In the genomic region with DNA sequence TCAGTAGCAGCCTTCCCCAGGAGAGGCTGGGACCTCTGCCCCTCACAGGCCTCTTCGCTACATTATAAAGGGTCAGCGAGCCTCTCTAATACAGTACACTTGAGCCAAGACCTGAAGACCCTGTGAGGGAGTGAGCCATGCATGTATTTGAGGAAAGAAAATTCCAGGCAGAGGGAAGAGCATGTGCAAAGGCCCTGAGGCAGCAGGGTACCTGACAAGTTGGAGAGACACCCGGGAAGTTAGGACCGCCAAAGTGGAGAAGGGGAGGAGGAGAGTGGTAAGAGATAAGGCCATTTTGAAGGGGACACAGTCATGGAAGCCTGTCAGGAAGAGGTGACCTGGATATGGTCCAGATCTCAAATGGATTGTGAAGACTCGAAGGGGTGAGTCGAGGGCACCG, we compare ENCODE assay signal across 2 cellular contexts.
TF ChIP-seq lines count a peak whose summit lies in the region.

No MANE protein-coding gene starts in this region.

TF ChIP-seq in HEK293, 187 proteins besides CTCF, POLR2A, EP300 and RAD21:
- TF ChIP-seq, protein P1, sequence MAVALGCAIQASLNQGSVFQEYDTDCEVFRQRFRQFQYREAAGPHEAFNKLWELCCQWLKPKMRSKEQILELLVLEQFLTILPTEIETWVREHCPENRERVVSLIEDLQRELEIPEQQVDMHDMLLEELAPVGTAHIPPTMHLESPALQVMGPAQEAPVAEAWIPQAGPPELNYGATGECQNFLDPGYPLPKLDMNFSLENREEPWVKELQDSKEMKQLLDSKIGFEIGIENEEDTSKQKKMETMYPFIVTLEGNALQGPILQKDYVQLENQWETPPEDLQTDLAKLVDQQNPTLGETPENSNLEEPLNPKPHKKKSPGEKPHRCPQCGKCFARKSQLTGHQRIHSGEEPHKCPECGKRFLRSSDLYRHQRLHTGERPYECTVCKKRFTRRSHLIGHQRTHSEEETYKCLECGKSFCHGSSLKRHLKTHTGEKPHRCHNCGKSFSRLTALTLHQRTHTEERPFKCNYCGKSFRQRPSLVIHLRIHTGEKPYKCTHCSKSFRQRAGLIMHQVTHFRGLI (tag by site-specific recombination; IDR thresholded peaks at IDR 0.05) = no peak
- TF ChIP-seq ZNF623 (tag by site-specific recombination; IDR thresholded peaks at IDR 0.05) = peak; percentile 83

TF ChIP-seq in K562, 482 proteins besides CTCF, POLR2A, EP300 and RAD21:
- no peak for TF ChIP-seq ZNF224 (CRISPR knock-in tag; IDR thresholded peaks at IDR 0.05)
- TF ChIP-seq RBM25 (IDR thresholded peaks at IDR 0.05; ENCODE audit: low read depth, low read length, severe bottlenecking) = peak; percentile 52
- TF ChIP-seq ZNF146 (CRISPR knock-in tag; IDR thresholded peaks at IDR 0.05; ENCODE audit: unreplicated experiment) = no peak
- no peak for TF ChIP-seq HDAC8 (tag; IDR thresholded peaks at IDR 0.05)
- 0 out of 2 replicates have a peak, but pooled peaks have one; percentile 18 for TF ChIP-seq BCOR (IDR thresholded peaks at IDR 0.05)
- no peak for TF ChIP-seq POLR2G (IDR thresholded peaks at IDR 0.05; ENCODE audit: low read depth, low read length)
